ENCODE assay signal across 24 cellular contexts in genomic region chr7:137888254-137888653, GRCh38. TPM values are rescaled to one million over a fixed set of nuclear protein-coding genes. Genes with fewer than 3 reads are reported as not detected.
A peak's percentile ranks its signal among the peaks of the same experiment; 100 is the strongest.
DNase-seq lines count a peak whose midpoint lies in the region; ATAC-seq and TF ChIP-seq lines count a peak whose summit lies in the region.
"Had no signal": no experiment of that assay in that cellular context is flagged by ENCODE, and none has a peak within 500 bp of the region (broad histone marks: within the 10 kb centered on the region; RNA-seq: fewer than 3 reads in every experiment).

No MANE protein-coding gene starts in this region.

- no peak for ATAC-seq in activated CD4-positive, alpha-beta T cell treated with anti-CD3 and anti-CD28 coated beads for 36 hours
- ATAC-seq in activated naive CD8-positive, alpha-beta T cell treated with anti-CD3 and anti-CD28 coated beads, Interleukin-2, amount 10 ng/mL, durations not matched to agents 7 days and 5 days (ENCODE audit: low read depth): no peak
- no peak for ATAC-seq in stimulated activated naive B cell treated with anti-CD40 and anti-IgM and Interleukin-4, amounts not matched to agents 10 μg/mL and 1 μg/mL and 100 μg/mL, for 72 hours (replicated peaks)
- ATAC-seq in heart right ventricle (no peak), GM18505 (IDR thresholded peaks at IDR 0.05; ENCODE audit: unreplicated experiment) (no peak), HG03378 (IDR thresholded peaks at IDR 0.05; ENCODE audit: unreplicated experiment) (no peak)

- TF ChIP-seq CTCF in glutamatergic neuron (IDR thresholded peaks at IDR 0.05; ENCODE audit: partially characterized antibody, unreplicated experiment): no peak
- TF ChIP-seq CTCF in heart right ventricle (IDR thresholded peaks at IDR 0.05): no peak

- no peak overlapping the region for H3K4me3 Mint-ChIP-seq in activated CD4-positive, alpha-beta T cell treated with anti-CD3 and anti-CD28 coated beads for 36 hours
- H3K4me3 Mint-ChIP-seq in activated CD4-positive, alpha-beta T cell treated with anti-CD3 and anti-CD28 coated beads, Interleukin-2, amount 10 ng/mL, durations not matched to agents 24 days and 14 days: no peak overlapping the region
- H3K4me3 Mint-ChIP-seq in activated naive CD8-positive, alpha-beta T cell treated with anti-CD3 and anti-CD28 coated beads, Interleukin-2, amount 10 ng/mL, durations not matched to agents 7 days and 5 days: no peak overlapping the region
- peak overlapping the region; percentile 21 for H3K4me3 Mint-ChIP-seq in glutamatergic neuron (ENCODE audit: unreplicated experiment)
- H3K4me3 Mint-ChIP-seq in stimulated activated naive B cell treated with anti-CD40 and anti-IgM and Interleukin-4, amounts not matched to agents 10 μg/mL and 1 μg/mL and 100 μg/mL, for 72 hours: peak overlapping the region; percentile 10 to 15
- H3K4me3 Mint-ChIP-seq: CD8-positive, alpha-beta memory T cell; H9; IgD-negative memory B cell had no signal

- POLR2A ChIA-PET in activated CD4-positive, alpha-beta T cell treated with anti-CD3 and anti-CD28 coated beads for 36 hours (lab: Charles Lee): no interaction called here
- POLR2A ChIA-PET in activated naive CD8-positive, alpha-beta T cell treated with anti-CD3 and anti-CD28 coated beads, Interleukin-2, amount 10 ng/mL, durations not matched to agents 7 days and 5 days (lab: Charles Lee): no interaction called here

- H3K36me3 ChIP-seq in heart right ventricle: peaks cover 0 to 93% (median 20%) of the 10 kb centered on the region in 9 donors

- CTCF ChIA-PET in activated CD4-positive, alpha-beta T cell treated with anti-CD3 and anti-CD28 coated beads for 36 hours (lab: Charles Lee): interaction anchor here (1.3 to 1.8 kb wide), 2 partner anchors 9 to 121 kb away, joined by 3 to 6 read pairs; no protein-coding TSS in a partner anchor

- WGBS in heart right ventricle, 2 donors: 75 to 80% methylated on average over 2 of the region's 2 CpGs

- no peaks in the 10 kb centered on the region for H3K9me3 Mint-ChIP-seq in activated CD4-positive, alpha-beta T cell treated with anti-CD3 and anti-CD28 coated beads for 36 hours (ENCODE audit: low read depth)
- no peaks in the 10 kb centered on the region for H3K9me3 Mint-ChIP-seq in activated CD4-positive, alpha-beta T cell treated with anti-CD3 and anti-CD28 coated beads, Interleukin-2, amount 10 ng/mL, durations not matched to agents 24 days and 14 days
- H3K9me3 Mint-ChIP-seq in activated naive CD8-positive, alpha-beta T cell treated with anti-CD3 and anti-CD28 coated beads, Interleukin-2, amount 10 ng/mL, durations not matched to agents 7 days and 5 days: no peaks in the 10 kb centered on the region
- H3K9me3 Mint-ChIP-seq in glutamatergic neuron (ENCODE audit: unreplicated experiment): peaks cover 10% of the 10 kb centered on the region
- H3K9me3 Mint-ChIP-seq in stimulated activated naive B cell treated with anti-CD40 and anti-IgM and Interleukin-4, amounts not matched to agents 10 μg/mL and 1 μg/mL and 100 μg/mL, for 72 hours: no peaks in the 10 kb centered on the region
- H3K9me3 Mint-ChIP-seq: CD8-positive, alpha-beta memory T cell; IgD-negative memory B cell had no signal

- H3K4me3 ChIP-seq in heart right ventricle: no peak overlapping the region
- H3K4me3 ChIP-seq: GM23248, Peyer's patch, SJCRH30 had no signal

- no peak for TF ChIP-seq POLR2A in GM18505 (IDR thresholded peaks at IDR 0.05; ENCODE audit: borderline replicate concordance, extremely low read depth, insufficient read depth, insufficient read length)

- no peaks in the 10 kb centered on the region for H3K27me3 Mint-ChIP-seq in activated CD4-positive, alpha-beta T cell treated with anti-CD3 and anti-CD28 coated beads for 36 hours
- H3K27me3 Mint-ChIP-seq in activated CD4-positive, alpha-beta T cell treated with anti-CD3 and anti-CD28 coated beads, Interleukin-2, amount 10 ng/mL, durations not matched to agents 24 days and 14 days: no peaks in the 10 kb centered on the region
- H3K27me3 Mint-ChIP-seq in activated naive CD8-positive, alpha-beta T cell treated with anti-CD3 and anti-CD28 coated beads, Interleukin-2, amount 10 ng/mL, durations not matched to agents 7 days and 5 days: no peaks in the 10 kb centered on the region
- peaks cover 11% of the 10 kb centered on the region for H3K27me3 Mint-ChIP-seq in glutamatergic neuron (ENCODE audit: unreplicated experiment)
- no peaks in the 10 kb centered on the region for H3K27me3 Mint-ChIP-seq in stimulated activated naive B cell treated with anti-CD40 and anti-IgM and Interleukin-4, amounts not matched to agents 10 μg/mL and 1 μg/mL and 100 μg/mL, for 72 hours
- H3K27me3 Mint-ChIP-seq: CD8-positive, alpha-beta memory T cell; IgD-negative memory B cell had no signal

- peaks cover 26% of the 10 kb centered on the region for H3K36me3 Mint-ChIP-seq in activated CD4-positive, alpha-beta T cell treated with anti-CD3 and anti-CD28 coated beads for 36 hours (ENCODE audit: low read depth)
- peaks cover 34% of the 10 kb centered on the region for H3K36me3 Mint-ChIP-seq in activated CD4-positive, alpha-beta T cell treated with anti-CD3 and anti-CD28 coated beads, Interleukin-2, amount 10 ng/mL, durations not matched to agents 24 days and 14 days (ENCODE audit: low read depth)
- H3K36me3 Mint-ChIP-seq in activated naive CD8-positive, alpha-beta T cell treated with anti-CD3 and anti-CD28 coated beads, Interleukin-2, amount 10 ng/mL, durations not matched to agents 7 days and 5 days: peaks cover 17% of the 10 kb centered on the region
- H3K36me3 Mint-ChIP-seq in glutamatergic neuron (ENCODE audit: unreplicated experiment): no peaks in the 10 kb centered on the region
- peaks cover 46 to 60% of the 10 kb centered on the region in 2 donors for H3K36me3 Mint-ChIP-seq in stimulated activated naive B cell treated with anti-CD40 and anti-IgM and Interleukin-4, amounts not matched to agents 10 μg/mL and 1 μg/mL and 100 μg/mL, for 72 hours

- no peaks in the 10 kb centered on the region for H3K9me3 ChIP-seq in heart right ventricle
- H3K9me3 ChIP-seq: Peyer's patch, SJCRH30 had no signal

- H3K4me1 Mint-ChIP-seq in activated CD4-positive, alpha-beta T cell treated with anti-CD3 and anti-CD28 coated beads for 36 hours: peaks cover 17% of the 10 kb centered on the region
- peaks cover 15% of the 10 kb centered on the region for H3K4me1 Mint-ChIP-seq in activated CD4-positive, alpha-beta T cell treated with anti-CD3 and anti-CD28 coated beads, Interleukin-2, amount 10 ng/mL, durations not matched to agents 24 days and 14 days
- H3K4me1 Mint-ChIP-seq in activated naive CD8-positive, alpha-beta T cell treated with anti-CD3 and anti-CD28 coated beads, Interleukin-2, amount 10 ng/mL, durations not matched to agents 7 days and 5 days: peaks cover 17% of the 10 kb centered on the region
- peaks cover 26% of the 10 kb centered on the region for H3K4me1 Mint-ChIP-seq in glutamatergic neuron (ENCODE audit: low read depth, unreplicated experiment)
- peaks cover 12 to 13% of the 10 kb centered on the region in 2 donors for H3K4me1 Mint-ChIP-seq in stimulated activated naive B cell treated with anti-CD40 and anti-IgM and Interleukin-4, amounts not matched to agents 10 μg/mL and 1 μg/mL and 100 μg/mL, for 72 hours
- H3K4me1 Mint-ChIP-seq: CD8-positive, alpha-beta memory T cell; IgD-negative memory B cell had no signal

- H3K27ac Mint-ChIP-seq in activated CD4-positive, alpha-beta T cell treated with anti-CD3 and anti-CD28 coated beads for 36 hours: peak overlapping the region; percentile 2
- no peak overlapping the region for H3K27ac Mint-ChIP-seq in activated CD4-positive, alpha-beta T cell treated with anti-CD3 and anti-CD28 coated beads, Interleukin-2, amount 10 ng/mL, durations not matched to agents 24 days and 14 days
- peak overlapping the region; percentile 60 for H3K27ac Mint-ChIP-seq in activated naive CD8-positive, alpha-beta T cell treated with anti-CD3 and anti-CD28 coated beads, Interleukin-2, amount 10 ng/mL, durations not matched to agents 7 days and 5 days
- H3K27ac Mint-ChIP-seq in glutamatergic neuron (ENCODE audit: unreplicated experiment): peak overlapping the region; percentile 71
- no peak overlapping the region for H3K27ac Mint-ChIP-seq in stimulated activated naive B cell treated with anti-CD40 and anti-IgM and Interleukin-4, amounts not matched to agents 10 μg/mL and 1 μg/mL and 100 μg/mL, for 72 hours

- H3K4me1 ChIP-seq in heart right ventricle: peaks cover 0 to 34% (median 16%) of the 10 kb centered on the region in 9 donors
- H3K4me1 ChIP-seq: Peyer's patch, SJCRH30 had no signal

- no peak overlapping the region for H3K27ac ChIP-seq in heart right ventricle
- H3K27ac ChIP-seq: 22Rv1, GM23248, Peyer's patch, SJCRH30 had no signal

- intact Hi-C loops in activated CD4-positive, alpha-beta T cell treated with anti-CD3 and anti-CD28 coated beads for 36 hours (cut with DNase I, micrococcal nuclease): no loop called here
- intact Hi-C loops in activated CD4-positive, alpha-beta T cell treated with anti-CD3 and anti-CD28 coated beads, Interleukin-2, amount 10 ng/mL, durations not matched to agents 24 days and 14 days (cut with micrococcal nuclease): no loop called here
- intact Hi-C loops in heart right ventricle (cut with DNase I): loop anchor here in 1 of 10 donors (10.0 kb wide), 1 partner anchor 73 kb away; no protein-coding TSS in a partner anchor

- no peaks in the 10 kb centered on the region for H3K27me3 ChIP-seq in heart right ventricle
- H3K27me3 ChIP-seq: Peyer's patch, SJCRH30 had no signal

- no peak for DNase-seq in activated CD4-positive, alpha-beta T cell treated with anti-CD3 and anti-CD28 coated beads for 36 hours
- DNase-seq in activated CD4-positive, alpha-beta T cell treated with anti-CD3 and anti-CD28 coated beads, Interleukin-2, amount 10 ng/mL, durations not matched to agents 24 days and 14 days: no peak
- no peak for DNase-seq in activated naive CD8-positive, alpha-beta T cell treated with anti-CD3 and anti-CD28 coated beads, Interleukin-2, amount 10 ng/mL, durations not matched to agents 7 days and 5 days
- DNase-seq in glutamatergic neuron (no peak), heart right ventricle (no peak)
- DNase-seq in stimulated activated naive B cell treated with anti-CD40 and anti-IgM and Interleukin-4, amounts not matched to agents 10 μg/mL and 1 μg/mL and 100 μg/mL, for 72 hours: no peak
- DNase-seq: ACHN; C1 segment of cervical spinal cord; CD8-positive, alpha-beta memory T cell; GDM1; GM23248; H9; NCI-H1105 treated with DMSO at 0.1 percent for 48 hours; NCI-H2029 treated with DMSO at 0.1 percent for 48 hours; NCI-H226; NCI-H524; NCI-H774; NK-92 treated with Interleukin-12 subunit alpha and Interleukin-12 subunit beta, amount 100 ng/mL, for 24 hours; Peyer's patch; SJCRH30 had no signal

RNA-seq across cellular contexts. Expression of gene DGKI, which starts 41.5 kb away (rescaled TPM):
- 1 to 10 TPM; 2.9 to 3.0 TPM for total RNA-seq in activated CD4-positive, alpha-beta T cell treated with anti-CD3 and anti-CD28 coated beads for 36 hours
- total RNA-seq in activated CD4-positive, alpha-beta T cell treated with anti-CD3 and anti-CD28 coated beads, Interleukin-2, amount 10 ng/mL, durations not matched to agents 24 days and 14 days: 16.2 and 21.4 TPM in 2 replicates
- not detected for total RNA-seq in activated naive CD8-positive, alpha-beta T cell treated with anti-CD3 and anti-CD28 coated beads, Interleukin-2, amount 10 ng/mL, durations not matched to agents 7 days and 5 days
- total RNA-seq in glutamatergic neuron (ENCODE audit: unreplicated experiment) (19.4 TPM), heart right ventricle (1 to 10 TPM in 8 of 10 donors, under 1 TPM in 2; 0.62 to 2.6 (median 1.2) TPM)
- under 1 TPM; 0.16 to 0.22 TPM for polyA plus RNA-seq in heart right ventricle
- total RNA-seq: SJCRH30 had no signal
- polyA plus RNA-seq: CD8-positive, alpha-beta memory T cell; IgD-negative memory B cell had no signal

Comparison
In these comparisons a context has a peak if more than half of its experiments do, and no peak if none do; other contexts are left out.
1. H3K27ac Mint-ChIP-seq: peak in activated CD4-positive, alpha-beta T cell treated with anti-CD3 and anti-CD28 coated beads for 36 hours (single experiment), activated naive CD8-positive, alpha-beta T cell treated with anti-CD3 and anti-CD28 coated beads, Interleukin-2, amount 10 ng/mL, durations not matched to agents 7 days and 5 days (single experiment) and glutamatergic neuron (single experiment); none in activated CD4-positive, alpha-beta T cell treated with anti-CD3 and anti-CD28 coated beads, Interleukin-2, amount 10 ng/mL, durations not matched to agents 24 days and 14 days (single experiment) and stimulated activated naive B cell treated with anti-CD40 and anti-IgM and Interleukin-4, amounts not matched to agents 10 μg/mL and 1 μg/mL and 100 μg/mL, for 72 hours (single experiment).
2. H3K4me3 Mint-ChIP-seq: peak in glutamatergic neuron (single experiment) and stimulated activated naive B cell treated with anti-CD40 and anti-IgM and Interleukin-4, amounts not matched to agents 10 μg/mL and 1 μg/mL and 100 μg/mL, for 72 hours (2 of 2); none in activated CD4-positive, alpha-beta T cell treated with anti-CD3 and anti-CD28 coated beads for 36 hours (single experiment), activated CD4-positive, alpha-beta T cell treated with anti-CD3 and anti-CD28 coated beads, Interleukin-2, amount 10 ng/mL, durations not matched to agents 24 days and 14 days (single experiment) and activated naive CD8-positive, alpha-beta T cell treated with anti-CD3 and anti-CD28 coated beads, Interleukin-2, amount 10 ng/mL, durations not matched to agents 7 days and 5 days (single experiment).